24 cellular contexts compared by ENCODE assay signal in the genomic region with DNA sequence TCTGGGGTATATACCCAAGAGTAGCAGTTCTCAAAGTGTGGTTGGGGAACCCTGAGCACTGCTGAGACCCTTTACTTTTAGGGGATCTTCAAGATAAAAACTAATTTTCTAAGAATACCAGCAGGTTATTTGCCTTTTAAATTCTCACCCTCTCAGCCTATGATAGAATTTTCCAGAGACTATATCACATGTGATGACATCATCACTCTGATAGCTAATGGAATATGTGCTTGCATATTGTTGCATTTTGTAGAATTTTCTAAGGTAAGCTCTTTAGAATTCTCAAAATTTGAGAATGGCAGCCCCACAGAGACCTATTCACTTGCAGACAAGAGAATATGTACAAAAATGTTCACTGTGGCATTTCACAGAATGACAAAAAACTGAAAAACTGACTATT.
A peak's percentile ranks its signal among the peaks of the same experiment; 100 is the strongest.
DNase-seq lines count a peak whose midpoint lies in the region; ATAC-seq, FAIRE-seq and TF ChIP-seq lines count a peak whose summit lies in the region.
"Had no signal": no experiment of that assay in that cellular context is flagged by ENCODE, and none has a peak within 500 bp of the region (broad histone marks: within the 10 kb centered on the region; RNA-seq: fewer than 3 reads in every experiment).

No MANE protein-coding gene starts in this region.

- H3K36me3 ChIP-seq in HEK293 (ENCODE audit: control insufficient read depth in 2 of 2, insufficient read depth in 1 of 2, low read length in 2 of 2) (no peaks in the 10 kb centered on the region), K562 (ENCODE audit: control insufficient read depth, insufficient read depth, low read length) (no peaks in the 10 kb centered on the region)
- H3K36me3 ChIP-seq: BE2C, BLaER1 had no signal

- H3K9me1 ChIP-seq in K562 (ENCODE audit: control insufficient read depth, insufficient read depth, low read length): no peaks in the 10 kb centered on the region

- DNase-seq in K562 (ENCODE audit: extremely low read depth in 1 of 4, low spot score in 3 of 4) (no peak), glomerular visceral epithelial cell (ENCODE audit: extremely low spot score) (no peak), HuH-7 (ENCODE audit: low spot score) (no peak)
- DNase-seq: 8988T; ACHN; BE2C; C1 segment of cervical spinal cord; CD4-positive, alpha-beta memory T cell; CD4-positive, CD25-positive, alpha-beta regulatory T cell; CD8-positive, alpha-beta memory T cell; COR-L47; DMS 273 treated with DMSO at 0.1 percent for 48 hours; DMS153; DMS53; DMS79; DND-41; EL; GDM1 had no signal

- H3K4me3 ChIP-seq in HEK293 (ENCODE audit: low read depth, low read length): no peak overlapping the region
- H3K4me3 ChIP-seq in K562: no peak overlapping the region
- H3K4me3 ChIP-seq: BLaER1 had no signal

- no peak for TF ChIP-seq CTCF in HEK293 (tag by site-specific recombination; IDR thresholded peaks at IDR 0.05)
- no peak for TF ChIP-seq CTCF in VCaP (conservative IDR thresholded peaks at IDR 0.05)
- no peak for TF ChIP-seq CTCF in K562 (IDR thresholded peaks at IDR 0.05 in 2 of 3, conservative IDR thresholded peaks at IDR 0.05 in 1 of 3; ENCODE audit: insufficient read depth in 2 of 3, low read depth in 1 of 3, low read length in 3 of 3)

- no peaks in the 10 kb centered on the region for H3K9me3 ChIP-seq in HEK293 (ENCODE audit: control insufficient read depth, insufficient read depth, low read depth, low read length)
- no peaks in the 10 kb centered on the region for H3K9me3 ChIP-seq in K562 (replicated peaks; ENCODE audit: control insufficient read depth, insufficient read depth, low read depth, low read length)
- H3K9me3 ChIP-seq: BE2C, BLaER1 had no signal

- TF ChIP-seq EP300 in K562 (IDR thresholded peaks at IDR 0.05; ENCODE audit: low read length): no peak

- in situ Hi-C loops in K562 (cut with MboI): no loop called here

- no peak for ATAC-seq in K562
- ATAC-seq in HG03354 (IDR thresholded peaks at IDR 0.05; ENCODE audit: poor library complexity, severe bottlenecking, unreplicated experiment): no peak

- CTCF ChIA-PET in HEK293 (lab: Yijun Ruan, JAX) (no interaction called here), K562 (lab: Yijun Ruan, JAX; ENCODE audit: low intra/inter-chr PET ratio) (no interaction called here)

- H3K27me3 ChIP-seq in K562 (ENCODE audit: control insufficient read depth in 2 of 2, insufficient read depth in 2 of 2, low read length in 2 of 2): no peaks in the 10 kb centered on the region
- H3K27me3 ChIP-seq: BE2C, BLaER1 had no signal

- no peak for TF ChIP-seq RAD21 in K562 (CRISPR knock-in tag; conservative IDR thresholded peaks at IDR 0.05 in 1 of 2, IDR thresholded peaks at IDR 0.05 in 1 of 2)

- H3K79me2 ChIP-seq in K562 (ENCODE audit: control insufficient read depth, insufficient read depth, low read length): no peaks in the 10 kb centered on the region

- FAIRE-seq in K562 (lab: Jason Lieb, UNC): no peak
- FAIRE-seq: A204.1, GM19239 had no signal

- no peak overlapping the region for H3K9ac ChIP-seq in K562 (ENCODE audit: insufficient read depth in 1 of 2, low read depth in 2 of 2, low read length in 2 of 2)
- H3K9ac ChIP-seq: BLaER1 had no signal

- no peaks in the 10 kb centered on the region for H4K20me1 ChIP-seq in K562 (replicated peaks; ENCODE audit: control insufficient read depth, insufficient read depth, low read length)
- H4K20me1 ChIP-seq: BLaER1 had no signal

- H2AFZ ChIP-seq in K562 (ENCODE audit: low read depth, low read length): no peak overlapping the region

- intact Hi-C loops in K562 (cut with micrococcal nuclease): no loop called here

- POLR2A ChIA-PET in HEK293 (lab: Yijun Ruan, JAX) (no interaction called here), K562 (lab: Yijun Ruan, JAX) (no interaction called here)

- TF ChIP-seq POLR2A in K562 (conservative IDR thresholded peaks at IDR 0.05): no peak

- no peak overlapping the region for H3K4me2 ChIP-seq in K562 (ENCODE audit: insufficient read depth, low read length)
- H3K4me2 ChIP-seq: BLaER1 had no signal

- BruUV-seq in K562 (replicated peaks; lab: Mats Ljungman, UMichigan): no TSS peak

- H3K27ac ChIP-seq in HEK293 (ENCODE audit: extremely low read depth, low read depth, low read length) (no peak overlapping the region), VCaP (peak overlapping the region; percentile 81), K562 (ENCODE audit: extremely low read depth, low read depth, low read length) (no peak overlapping the region)
- H3K27ac ChIP-seq: BLaER1 had no signal

- H3K4me1 ChIP-seq in HEK293 (ENCODE audit: control insufficient read depth, insufficient read depth, low read length) (no peaks in the 10 kb centered on the region), K562 (replicated peaks in 1 of 2; ENCODE audit: control insufficient read depth in 2 of 2, insufficient read depth in 2 of 2, low read length in 2 of 2) (no peaks in the 10 kb centered on the region)
- H3K4me1 ChIP-seq: BE2C had no signal

TF ChIP-seq in HEK293, 187 proteins besides CTCF, POLR2A, EP300 and RAD21:
- TF ChIP-seq ZNF501 (tag by site-specific recombination; IDR thresholded peaks at IDR 0.05) (no peak), OSR2 (tag by site-specific recombination; IDR thresholded peaks at IDR 0.05) (no peak), SP2 (tag by site-specific recombination; IDR thresholded peaks at IDR 0.05) (no peak), ZNF350 (tag by site-specific recombination; IDR thresholded peaks at IDR 0.05) (no peak), ZNF112 (tag by site-specific recombination; IDR thresholded peaks at IDR 0.05) (no peak)
- TF ChIP-seq, protein P1, sequence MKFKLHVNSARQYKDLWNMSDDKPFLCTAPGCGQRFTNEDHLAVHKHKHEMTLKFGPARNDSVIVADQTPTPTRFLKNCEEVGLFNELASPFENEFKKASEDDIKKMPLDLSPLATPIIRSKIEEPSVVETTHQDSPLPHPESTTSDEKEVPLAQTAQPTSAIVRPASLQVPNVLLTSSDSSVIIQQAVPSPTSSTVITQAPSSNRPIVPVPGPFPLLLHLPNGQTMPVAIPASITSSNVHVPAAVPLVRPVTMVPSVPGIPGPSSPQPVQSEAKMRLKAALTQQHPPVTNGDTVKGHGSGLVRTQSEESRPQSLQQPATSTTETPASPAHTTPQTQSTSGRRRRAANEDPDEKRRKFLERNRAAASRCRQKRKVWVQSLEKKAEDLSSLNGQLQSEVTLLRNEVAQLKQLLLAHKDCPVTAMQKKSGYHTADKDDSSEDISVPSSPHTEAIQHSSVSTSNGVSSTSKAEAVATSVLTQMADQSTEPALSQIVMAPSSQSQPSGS (tag by site-specific recombination; IDR thresholded peaks at IDR 0.05; ENCODE audit: low read depth): peak; percentile 12; the same call in 1 of the 2 replicates
- TF ChIP-seq, protein P2, sequence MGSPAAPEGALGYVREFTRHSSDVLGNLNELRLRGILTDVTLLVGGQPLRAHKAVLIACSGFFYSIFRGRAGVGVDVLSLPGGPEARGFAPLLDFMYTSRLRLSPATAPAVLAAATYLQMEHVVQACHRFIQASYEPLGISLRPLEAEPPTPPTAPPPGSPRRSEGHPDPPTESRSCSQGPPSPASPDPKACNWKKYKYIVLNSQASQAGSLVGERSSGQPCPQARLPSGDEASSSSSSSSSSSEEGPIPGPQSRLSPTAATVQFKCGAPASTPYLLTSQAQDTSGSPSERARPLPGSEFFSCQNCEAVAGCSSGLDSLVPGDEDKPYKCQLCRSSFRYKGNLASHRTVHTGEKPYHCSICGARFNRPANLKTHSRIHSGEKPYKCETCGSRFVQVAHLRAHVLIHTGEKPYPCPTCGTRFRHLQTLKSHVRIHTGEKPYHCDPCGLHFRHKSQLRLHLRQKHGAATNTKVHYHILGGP (tag by site-specific recombination; IDR thresholded peaks at IDR 0.05): no peak

TF ChIP-seq in K562, 482 proteins besides CTCF, POLR2A, EP300 and RAD21:
- TF ChIP-seq HOXB6 (CRISPR knock-in tag; IDR thresholded peaks at IDR 0.05; ENCODE audit: borderline replicate concordance): no peak
- TF ChIP-seq, protein P3, sequence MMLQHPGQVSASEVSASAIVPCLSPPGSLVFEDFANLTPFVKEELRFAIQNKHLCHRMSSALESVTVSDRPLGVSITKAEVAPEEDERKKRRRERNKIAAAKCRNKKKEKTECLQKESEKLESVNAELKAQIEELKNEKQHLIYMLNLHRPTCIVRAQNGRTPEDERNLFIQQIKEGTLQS (IDR thresholded peaks at IDR 0.05): peak; percentile 75
- TF ChIP-seq, protein P3 (CRISPR knock-in tag; conservative IDR thresholded peaks at IDR 0.05): no peak
